Comparison of ENCODE assay signal across 8 cellular contexts in genomic region chrX:56764153-56764974, GRCh38. TPM values are rescaled to one million over a fixed set of nuclear protein-coding genes. Genes with fewer than 3 reads are reported as not detected.
DNase-seq lines count a peak whose midpoint lies in the region; ATAC-seq and TF ChIP-seq lines count a peak whose summit lies in the region.

No MANE protein-coding gene starts in this region.

- TF ChIP-seq POLR2A in HCT116 (IDR thresholded peaks at IDR 0.05; ENCODE audit: borderline replicate concordance, extremely low read depth, insufficient read depth, insufficient read length) (no peak), NB4 (IDR thresholded peaks at IDR 0.05; ENCODE audit: extremely low read depth, insufficient read length) (no peak)

- POLR2A ChIA-PET in HCT116 (lab: Charles Lee): no interaction called here

- peak; percentile 77 for ATAC-seq in HCT116

- TF ChIP-seq RAD21 in HCT116 (IDR thresholded peaks at IDR 0.05; ENCODE audit: low read depth): peak; percentile 57

- BruUV-seq in HCT116 (replicated peaks; lab: Mats Ljungman, UMichigan): no TSS peak

- H3K79me2 ChIP-seq in HCT116 (ENCODE audit: insufficient read depth, low read length): no peaks in the 10 kb centered on the region

- H3K9me3 Mint-ChIP-seq in activated naive CD4-positive, alpha-beta T cell treated with anti-CD3 and anti-CD28 coated beads, Interleukin-2, amount 50 U/mL, for 24 hours: no peaks in the 10 kb centered on the region

- peaks cover 54% of the 10 kb centered on the region for H3K4me1 Mint-ChIP-seq in activated naive CD4-positive, alpha-beta T cell treated with anti-CD3 and anti-CD28 coated beads, Interleukin-2, amount 50 U/mL, for 24 hours

- CTCF ChIA-PET in HCT116 (lab: Charles Lee): interaction anchor here (1.6 kb wide), 1 partner anchor 214 kb away, joined by 6 read pairs; no protein-coding TSS in a partner anchor

- H3K27ac ChIP-seq in HCT116 (ENCODE audit: low read depth, low read length): no peak overlapping the region

- no peak overlapping the region for H2AFZ ChIP-seq in HCT116 (ENCODE audit: low read depth, low read length, poor library complexity, severe bottlenecking)

- no peaks in the 10 kb centered on the region for H3K9me3 ChIP-seq in HCT116 (ENCODE audit: control insufficient read depth in 1 of 2, insufficient read depth in 1 of 2, low read depth in 1 of 2, low read length in 2 of 2)

- no peaks in the 10 kb centered on the region for H3K27me3 ChIP-seq in HCT116 (ENCODE audit: insufficient read depth, low read length)

- no peak overlapping the region for H3K4me2 ChIP-seq in HCT116 (ENCODE audit: low read length)

- peak overlapping the region; percentile 87 for H3K4me3 Mint-ChIP-seq in activated naive CD4-positive, alpha-beta T cell treated with anti-CD3 and anti-CD28 coated beads, Interleukin-2, amount 50 U/mL, for 24 hours

- H3K36me3 ChIP-seq in HCT116 (ENCODE audit: control insufficient read depth in 1 of 2, insufficient read depth in 2 of 2, low read length in 2 of 2): no peaks in the 10 kb centered on the region

- H4K20me1 ChIP-seq in HCT116 (ENCODE audit: insufficient read depth): no peaks in the 10 kb centered on the region

- H3K9me2 ChIP-seq in HCT116 (ENCODE audit: insufficient read depth): no peaks in the 10 kb centered on the region

- H3K4me3 ChIP-seq in GM08714 (ENCODE audit: low read length): peak overlapping the region; percentile 65; the same call in 1 of the 2 replicates
- H3K4me3 ChIP-seq in HCT116 (replicated peaks in 1 of 2; ENCODE audit: low read depth in 1 of 2, low read length in 2 of 2): no peak overlapping the region
- H3K4me3 ChIP-seq in NB4 (ENCODE audit: low read depth, low read length): peak overlapping the region; percentile 57
- H3K4me3 ChIP-seq in retinal pigment epithelial cell (ENCODE audit: low read length): peak overlapping the region; percentile 40

- intact Hi-C loops in HCT116 (cut with micrococcal nuclease) (no loop called here), cardiac septum (cut with DNase I) (loop anchor here (10.0 kb wide), 1 partner anchor 210 kb away; no protein-coding TSS in a partner anchor)

- no peak overlapping the region for H3K9ac ChIP-seq in HCT116 (ENCODE audit: low read length)

- no peaks in the 10 kb centered on the region for H3K4me1 ChIP-seq in HCT116 (ENCODE audit: control insufficient read depth in 1 of 2, insufficient read depth in 2 of 2, low read length in 2 of 2)

- H3K36me3 Mint-ChIP-seq in activated naive CD4-positive, alpha-beta T cell treated with anti-CD3 and anti-CD28 coated beads, Interleukin-2, amount 50 U/mL, for 24 hours: no peaks in the 10 kb centered on the region

- RAD21 ChIA-PET in HCT116 (lab: Charles Lee; ENCODE audit: low non-redundant PET in 1 of 2, low total read pairs in 2 of 2, uncharacterized antibody in 2 of 2, unreplicated experiment in 2 of 2): no interaction called here

- TF ChIP-seq CTCF in HCT116 (IDR thresholded peaks at IDR 0.05 in 2 of 3, conservative IDR thresholded peaks at IDR 0.05 in 1 of 3; ENCODE audit: borderline replicate concordance in 1 of 3, insufficient read depth in 1 of 3, low read depth in 2 of 3, low read length in 2 of 3): peak; percentile 18 to 46 (median 28); a peak in 4 of 6 replicates
- TF ChIP-seq CTCF in NB4 (IDR thresholded peaks at IDR 0.05; ENCODE audit: low read depth, low read length): peak; percentile 22
- TF ChIP-seq CTCF in retinal pigment epithelial cell (conservative IDR thresholded peaks at IDR 0.05; ENCODE audit: low read depth, low read length): peak; percentile 62

- peak overlapping the region; percentile 98 for H3K27ac Mint-ChIP-seq in activated naive CD4-positive, alpha-beta T cell treated with anti-CD3 and anti-CD28 coated beads, Interleukin-2, amount 50 U/mL, for 24 hours

- no peaks in the 10 kb centered on the region for H3K27me3 Mint-ChIP-seq in activated naive CD4-positive, alpha-beta T cell treated with anti-CD3 and anti-CD28 coated beads, Interleukin-2, amount 50 U/mL, for 24 hours

- DNase-seq in HCT116 (ENCODE audit: low read depth, low spot score): peak; percentile 19
- DNase-seq in NB4 (ENCODE audit: low read depth): peak; percentile 81
- peak; percentile 80 for DNase-seq in cardiac septum (ENCODE audit: low spot score)
- peak; percentile 39 for DNase-seq in retinal pigment epithelial cell (ENCODE audit: low read depth)
- no peak for DNase-seq in GM19240 (ENCODE audit: insufficient read length, low spot score)
- DNase-seq in NCI-H774 (lab: John Stamatoyannopoulos, UW): no peak

TF ChIP-seq in HCT116, 20 proteins besides CTCF, POLR2A, EP300 and RAD21:
- TF ChIP-seq ZBTB33 (IDR thresholded peaks at IDR 0.05; ENCODE audit: extremely low read depth, insufficient replicate concordance, low read length): no peak
- no peak for TF ChIP-seq CBX3 (IDR thresholded peaks at IDR 0.05; ENCODE audit: low read depth)
TF ChIP-seq in HCT116: peak in this region for 0.

RNA-seq across cellular contexts. Expression of gene NBDY, which starts 35.3 kb away (rescaled TPM):
- 65.6 TPM for total RNA-seq in HCT116 (2021; ENCODE audit: unreplicated experiment)
- 41.8 and 48.8 TPM in 2 replicates for polyA plus RNA-seq in HCT116 (2012)
- total RNA-seq in cardiac septum: 29.9 TPM

Comparison
In these comparisons a context has a peak if more than half of its experiments do, and no peak if none do; other contexts are left out.
1. H3K4me3 ChIP-seq: peak in GM08714 (single experiment), NB4 (single experiment) and retinal pigment epithelial cell (single experiment); none in HCT116 (0 of 2).
2. DNase-seq: peak in HCT116 (single experiment), NB4 (single experiment), cardiac septum (single experiment) and retinal pigment epithelial cell (single experiment); none in GM19240 (single experiment) and NCI-H774 (single experiment).
3. Peak in every context shown above with its lines, with median percentiles within 50 percentile points of each other: CTCF ChIP-seq.